ENCODE assay signal across 1 cellular context in the genomic region with DNA sequence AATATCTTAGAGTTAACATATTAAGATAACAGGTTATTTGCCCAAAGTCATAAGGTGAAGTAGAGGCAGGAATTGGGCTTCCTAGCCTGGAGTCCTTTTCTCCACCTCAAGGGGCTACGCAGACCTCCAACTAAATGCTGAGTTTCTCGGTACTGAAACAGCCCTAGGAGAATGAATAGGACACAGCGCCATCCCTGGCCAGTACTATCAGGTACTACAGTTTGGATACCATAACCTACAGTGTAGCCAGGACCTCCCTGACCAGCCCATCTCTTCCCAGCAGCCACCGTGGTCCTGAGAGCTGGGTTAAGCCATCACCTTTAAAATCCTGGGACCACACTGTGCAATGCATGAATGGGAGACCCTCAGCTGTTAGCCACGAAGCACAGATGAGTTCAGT.
TF ChIP-seq lines count a peak whose summit lies in the region.

No MANE protein-coding gene starts in this region.

TF ChIP-seq in K562, 482 proteins besides CTCF, POLR2A, EP300 and RAD21 (continued from another document):
- no peak for TF ChIP-seq SIN3A (IDR thresholded peaks at IDR 0.05; ENCODE audit: borderline replicate concordance in 2 of 2, control insufficient read depth in 1 of 2, low read depth in 2 of 2, low read length in 2 of 2)
- no peak for TF ChIP-seq CXXC5 (CRISPR knock-in tag; IDR thresholded peaks at IDR 0.05)
- TF ChIP-seq ESRRB (CRISPR knock-in tag; IDR thresholded peaks at IDR 0.05; ENCODE audit: borderline replicate concordance): no peak
- no peak for TF ChIP-seq ZNF143 (CRISPR knock-in tag; IDR thresholded peaks at IDR 0.05)
- TF ChIP-seq HDAC3 (IDR thresholded peaks at IDR 0.05; ENCODE audit: borderline replicate concordance, partially characterized antibody): no peak
- TF ChIP-seq, protein P1, sequence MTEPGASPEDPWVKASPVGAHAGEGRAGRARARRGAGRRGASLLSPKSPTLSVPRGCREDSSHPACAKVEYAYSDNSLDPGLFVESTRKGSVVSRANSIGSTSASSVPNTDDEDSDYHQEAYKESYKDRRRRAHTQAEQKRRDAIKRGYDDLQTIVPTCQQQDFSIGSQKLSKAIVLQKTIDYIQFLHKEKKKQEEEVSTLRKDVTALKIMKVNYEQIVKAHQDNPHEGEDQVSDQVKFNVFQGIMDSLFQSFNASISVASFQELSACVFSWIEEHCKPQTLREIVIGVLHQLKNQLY (CRISPR knock-in tag; conservative IDR thresholded peaks at IDR 0.05): no peak
- no peak for TF ChIP-seq ESRRA (IDR thresholded peaks at IDR 0.05; ENCODE audit: borderline replicate concordance, low read depth)
- TF ChIP-seq RBFOX2 (IDR thresholded peaks at IDR 0.05; ENCODE audit: low read depth, low read length): no peak
- no peak for TF ChIP-seq POLR2B (IDR thresholded peaks at IDR 0.05; ENCODE audit: low read depth, partially characterized antibody)
- TF ChIP-seq SMAD1 (IDR thresholded peaks at IDR 0.05; ENCODE audit: low read depth, low read length, partially characterized antibody): no peak
- no peak for TF ChIP-seq DNMT1 (IDR thresholded peaks at IDR 0.05)
- no peak for TF ChIP-seq CBFA2T3 (IDR thresholded peaks at IDR 0.05)
- no peak for TF ChIP-seq FUS (optimal IDR thresholded peaks at IDR 0.05; ENCODE audit: low read depth, low read length)
- no peak for TF ChIP-seq HEY1 (CRISPR knock-in tag; IDR thresholded peaks at IDR 0.05; ENCODE audit: borderline replicate concordance)
TF ChIP-seq in K562: peak in this region for 0.
